In genomic region chr10:1054684-1055083, GRCh38 we compare ENCODE assay signal across 10 cellular contexts. TPM values are rescaled to one million over a fixed set of nuclear protein-coding genes. Genes with fewer than 3 reads are reported as not detected.
DNase-seq lines count a peak whose midpoint lies in the region; ATAC-seq and TF ChIP-seq lines count a peak whose summit lies in the region.
"Had no signal": no experiment of that assay in that cellular context is flagged by ENCODE, and none has a peak within 500 bp of the region (broad histone marks: within the 10 kb centered on the region; RNA-seq: fewer than 3 reads in every experiment).

No MANE protein-coding gene starts in this region.

- in situ Hi-C loops in Panc1 (cut with HindIII; ENCODE audit: low pct_unique_long_range_greater_than_20kb, low sequenced_read_pairs): no loop called here

- H3K4me1 ChIP-seq in Panc1 (ENCODE audit: control insufficient read depth, insufficient read depth, low read length): peaks cover 27% of the 10 kb centered on the region
- H3K4me1 ChIP-seq in esophagus (ENCODE audit: control insufficient read depth in 2 of 2, insufficient read depth in 2 of 2, low read length in 1 of 2): peaks cover 3 to 6% of the 10 kb centered on the region in 2 donors

- H3K4me3 ChIP-seq in Panc1 (ENCODE audit: low read depth in 2 of 2, low read length in 2 of 2): peak overlapping the region; percentile 88 to 95
- no peak overlapping the region for H3K4me3 ChIP-seq in esophagus (ENCODE audit: low read depth in 1 of 2, low read length in 2 of 2)
- H3K4me3 ChIP-seq in skeletal muscle cell (ENCODE audit: low read depth, low read length): peak overlapping the region; percentile 0

- BruUV-seq in Panc1 (replicated peaks; lab: Mats Ljungman, UMichigan): no TSS peak

- H3K27ac ChIP-seq in Panc1 (ENCODE audit: low read length) (peak overlapping the region; percentile 93; the same call in 1 of the 2 replicates), esophagus (ENCODE audit: low read depth in 2 of 2, low read length in 1 of 2) (peak overlapping the region; percentile 10 to 40)
- H3K27ac ChIP-seq: parathyroid adenoma had no signal

- H3K4me1 Mint-ChIP-seq in T-helper 1 cell treated with Interleukin-12 subunit alpha and Interleukin-12 subunit beta and Interleukin-4 antibody, amounts not matched to agents 30 μg/mL and 1 μg/mL, for 36 hours (ENCODE audit: low read depth): peaks cover 70% of the 10 kb centered on the region

- no peaks in the 10 kb centered on the region for H3K9me3 Mint-ChIP-seq in T-helper 1 cell treated with Interleukin-12 subunit alpha and Interleukin-12 subunit beta and Interleukin-4 antibody, amounts not matched to agents 30 μg/mL and 1 μg/mL, for 36 hours

- peak overlapping the region; percentile 40 for H3K4me3 Mint-ChIP-seq in T-helper 1 cell treated with Interleukin-12 subunit alpha and Interleukin-12 subunit beta and Interleukin-4 antibody, amounts not matched to agents 30 μg/mL and 1 μg/mL, for 36 hours

- intact Hi-C loops in Panc1 (cut with micrococcal nuclease; ENCODE audit: unreplicated experiment): no loop called here

- no peaks in the 10 kb centered on the region for H3K9me3 ChIP-seq in Panc1 (ENCODE audit: control insufficient read depth, insufficient read depth, low read depth, low read length)
- no peaks in the 10 kb centered on the region for H3K9me3 ChIP-seq in esophagus (ENCODE audit: control insufficient read depth in 2 of 2, insufficient read depth in 1 of 2, low read depth in 1 of 2, low read length in 1 of 2)

- POLR2A ChIA-PET in Panc1 (lab: Charles Lee): no interaction called here

- H3K36me3 Mint-ChIP-seq in T-helper 1 cell treated with Interleukin-12 subunit alpha and Interleukin-12 subunit beta and Interleukin-4 antibody, amounts not matched to agents 30 μg/mL and 1 μg/mL, for 36 hours (ENCODE audit: low read depth): peaks cover 34% of the 10 kb centered on the region

- H3K27me3 Mint-ChIP-seq in T-helper 1 cell treated with Interleukin-12 subunit alpha and Interleukin-12 subunit beta and Interleukin-4 antibody, amounts not matched to agents 30 μg/mL and 1 μg/mL, for 36 hours (ENCODE audit: low read depth): no peaks in the 10 kb centered on the region

- CTCF ChIA-PET in Panc1 (lab: Charles Lee): no interaction called here

- 41 to 48% methylated on average over 6 of the region's 6 CpGs for WGBS in esophagus, 2 donors

- H3K36me3 ChIP-seq in Panc1 (ENCODE audit: control insufficient read depth, insufficient read depth, low read length) (peaks cover 6% of the 10 kb centered on the region), esophagus (ENCODE audit: control insufficient read depth in 2 of 2, insufficient read depth in 2 of 2, low read length in 1 of 2) (peaks cover 0 to 3% of the 10 kb centered on the region in 2 donors)

- H3K27ac Mint-ChIP-seq in T-helper 1 cell treated with Interleukin-12 subunit alpha and Interleukin-12 subunit beta and Interleukin-4 antibody, amounts not matched to agents 30 μg/mL and 1 μg/mL, for 36 hours: no peak overlapping the region

- TF ChIP-seq CTCF in Panc1 (IDR thresholded peaks at IDR 0.05): no peak

- H3K27me3 ChIP-seq in Panc1 (ENCODE audit: control insufficient read depth, insufficient read depth, low read length) (no peaks in the 10 kb centered on the region), esophagus (ENCODE audit: control insufficient read depth in 1 of 2, insufficient read depth in 2 of 2, low read length in 2 of 2) (no peaks in the 10 kb centered on the region)

- DNase-seq in T-helper 1 cell (no peak), Panc1 (ENCODE audit: low read depth, low spot score) (no peak), skeletal muscle cell (ENCODE audit: low read depth) (no peak), NOMO-1 treated with dmso at 0.1 percent for 144 hours (lab: John Stamatoyannopoulos, UW; ENCODE audit: unreplicated experiment) (no peak), NCI-H82 (lab: John Stamatoyannopoulos, UW) (no peak), NCI-H187 treated with DMSO at 0.1 percent for 48 hours (lab: John Stamatoyannopoulos, UW) (no peak)

- ATAC-seq in Panc1: no peak

RNA-seq across cellular contexts. Expression of gene WDR37, which starts 1.5 kb away (rescaled TPM):
- 9.6 TPM for total RNA-seq in Panc1 (2021; ENCODE audit: unreplicated experiment)
- 5.0 TPM for polyA plus RNA-seq in Panc1 (2012; ENCODE audit: insufficient read length)
- polyA plus RNA-seq in esophagus: 1 to 10 TPM; 4.3 to 5.0 TPM

RNA-seq across cellular contexts. Expression of gene IDI1, which starts 5.8 kb away (rescaled TPM):
- total RNA-seq in Panc1 (2021; ENCODE audit: unreplicated experiment): 47.9 TPM
- polyA plus RNA-seq in Panc1 (2012; ENCODE audit: insufficient read length): 22.5 TPM
- polyA plus RNA-seq in esophagus: 10 to 100 TPM; 44.5 to 51.4 TPM

RNA-seq across cellular contexts. Expression of gene IDI2, which starts 29.0 kb away (rescaled TPM):
- not detected for total RNA-seq in Panc1 (2021; ENCODE audit: unreplicated experiment)
- not detected for polyA plus RNA-seq in Panc1 (2012; ENCODE audit: insufficient read length)
- not detected for polyA plus RNA-seq in esophagus
- total RNA-seq: temporal lobe had no signal

Comparison
In these comparisons a context has a peak if more than half of its experiments do, and no peak if none do; other contexts are left out.
1. H3K4me3 ChIP-seq: peak in Panc1 (2 of 2) and skeletal muscle cell (single experiment); none in esophagus (0 of 2).